Comparison of ENCODE assay signal across 21 cellular contexts in the genomic region with DNA sequence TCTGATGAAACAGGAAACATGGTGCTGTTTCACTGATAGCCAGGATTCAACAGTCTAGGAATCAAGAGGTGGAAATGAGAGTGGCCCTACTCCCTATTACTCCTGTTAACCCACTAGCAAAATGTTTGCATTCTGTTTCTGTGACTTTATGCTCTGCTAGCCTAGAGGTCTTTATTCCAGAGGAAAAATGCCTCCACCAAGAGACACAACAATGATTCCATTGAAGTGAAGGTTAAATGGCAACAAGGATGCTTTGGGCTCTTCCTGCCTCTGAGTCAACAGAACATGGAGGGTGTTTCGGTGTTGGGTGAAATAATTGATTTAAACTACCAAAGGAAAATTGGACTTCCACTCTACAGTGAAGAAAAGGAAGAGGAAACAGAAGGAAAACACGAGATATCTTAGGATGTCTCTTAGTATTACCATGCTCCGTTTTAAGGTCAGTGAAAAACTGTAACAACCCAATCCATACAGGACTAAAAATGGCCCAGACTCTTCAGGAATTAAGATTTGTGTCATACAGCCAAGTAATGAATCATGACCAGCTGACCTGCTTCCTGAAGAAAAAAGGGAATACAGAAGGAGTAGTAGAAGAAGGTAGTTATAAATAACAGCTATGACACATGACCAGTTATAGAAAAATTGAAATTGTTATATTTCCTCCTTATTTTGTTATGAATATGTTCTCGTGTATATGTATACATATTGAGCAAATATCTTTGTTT.
DNase-seq lines count a peak whose midpoint lies in the region; ATAC-seq, FAIRE-seq and TF ChIP-seq lines count a peak whose summit lies in the region.
"Had no signal": no experiment of that assay in that cellular context is flagged by ENCODE, and none has a peak within 500 bp of the region (broad histone marks: within the 10 kb centered on the region; RNA-seq: fewer than 3 reads in every experiment).

No MANE protein-coding gene starts in this region.

- no peak for TF ChIP-seq EP300 in K562 (IDR thresholded peaks at IDR 0.05; ENCODE audit: low read length)

- BruUV-seq in K562 (replicated peaks; lab: Mats Ljungman, UMichigan): no TSS peak

- in situ Hi-C loops in K562 (cut with MboI): no loop called here

- no peak overlapping the region for H3K27ac ChIP-seq in K562 (ENCODE audit: extremely low read depth, low read depth, low read length)
- H3K27ac ChIP-seq: A549, C4-2B, GM23248 had no signal

- no peak overlapping the region for H3K9ac ChIP-seq in K562 (ENCODE audit: insufficient read depth in 1 of 2, low read depth in 2 of 2, low read length in 2 of 2)
- H3K9ac ChIP-seq: GM23248 had no signal

- POLR2A ChIA-PET in K562 (lab: Yijun Ruan, JAX): interaction anchor here (0.6 kb wide), 1 partner anchor 974 kb away, joined by 4 read pairs; no protein-coding TSS in a partner anchor

- no peaks in the 10 kb centered on the region for H3K9me1 ChIP-seq in K562 (ENCODE audit: control insufficient read depth, insufficient read depth, low read length)

- H3K79me2 ChIP-seq in K562 (ENCODE audit: control insufficient read depth, insufficient read depth, low read length): no peaks in the 10 kb centered on the region

- no peak for TF ChIP-seq RAD21 in K562 (CRISPR knock-in tag; conservative IDR thresholded peaks at IDR 0.05 in 1 of 2, IDR thresholded peaks at IDR 0.05 in 1 of 2)

- no peaks in the 10 kb centered on the region for H3K27me3 ChIP-seq in K562 (ENCODE audit: control insufficient read depth in 2 of 2, insufficient read depth in 2 of 2, low read length in 2 of 2)

- ATAC-seq in K562 (no peak), HG03469 (IDR thresholded peaks at IDR 0.05; ENCODE audit: unreplicated experiment) (no peak), HG03457 (IDR thresholded peaks at IDR 0.05; ENCODE audit: unreplicated experiment) (no peak)
- ATAC-seq: A549, HepG2 had no signal

- no peak for TF ChIP-seq CTCF in K562 (IDR thresholded peaks at IDR 0.05 in 2 of 3, conservative IDR thresholded peaks at IDR 0.05 in 1 of 3; ENCODE audit: insufficient read depth in 2 of 3, low read depth in 1 of 3, low read length in 3 of 3)

- peak; percentile 6 for FAIRE-seq in K562 (lab: Jason Lieb, UNC)
- FAIRE-seq: A549, GM12891, GM19239, HepG2 had no signal

- H2AFZ ChIP-seq in K562 (ENCODE audit: low read depth, low read length): no peak overlapping the region
- H2AFZ ChIP-seq: GM23248 had no signal

- H3K4me3 ChIP-seq in K562: no peak overlapping the region
- H3K4me3 ChIP-seq: A549, GM23248 had no signal

- intact Hi-C loops in K562 (cut with micrococcal nuclease): no loop called here

- CTCF ChIA-PET in K562 (lab: Yijun Ruan, JAX; ENCODE audit: low intra/inter-chr PET ratio): no interaction called here

- WGBS in K562 (ENCODE audit: insufficient coverage, low coverage, missing lambda C conversion rate): 90% methylated on average over 3 of the region's 4 CpGs

- H3K36me3 ChIP-seq in K562 (ENCODE audit: control insufficient read depth, insufficient read depth, low read length): peaks cover 12% of the 10 kb centered on the region; the same call in 2 of the 3 replicates

- no peaks in the 10 kb centered on the region for H3K4me1 ChIP-seq in K562 (replicated peaks in 1 of 2; ENCODE audit: control insufficient read depth in 2 of 2, insufficient read depth in 2 of 2, low read length in 2 of 2)
- H3K4me1 ChIP-seq: A549 had no signal

- H3K9me3 ChIP-seq in K562 (replicated peaks; ENCODE audit: control insufficient read depth, insufficient read depth, low read depth, low read length): no peaks in the 10 kb centered on the region
- H3K9me3 ChIP-seq: A549 had no signal

- H3K4me2 ChIP-seq in K562 (ENCODE audit: insufficient read depth, low read length): no peak overlapping the region
- H3K4me2 ChIP-seq: A549 had no signal

- no peaks in the 10 kb centered on the region for H4K20me1 ChIP-seq in K562 (replicated peaks; ENCODE audit: control insufficient read depth, insufficient read depth, low read length)

- DNase-seq in COLO829 (ENCODE audit: low spot score) (peak; percentile 41), NCI-H226 (peak; percentile 41), K562 (ENCODE audit: extremely low read depth in 1 of 4, low spot score in 3 of 4) (no peak), NCI-H446 treated with DMSO at 0.1 percent for 48 hours (lab: John Stamatoyannopoulos, UW) (no peak)
- no peak for DNase-seq in stimulated activated CD4-positive, alpha-beta T cell treated with anti-CD3 and anti-CD28 coated beads, Interleukin-4, amount 100 ng/mL, for 24 hours
- DNase-seq: AML-193, COR-L47, DMS 273 treated with DMSO at 0.1 percent for 48 hours, DMS53, DND-41, EL, GM23248, HCEC 1CT, KG1 had no signal

- TF ChIP-seq POLR2A in K562 (conservative IDR thresholded peaks at IDR 0.05): no peak

TF ChIP-seq in K562, 482 proteins besides CTCF, POLR2A, EP300 and RAD21:
- no peak for TF ChIP-seq ATF7 (IDR thresholded peaks at IDR 0.05)
- TF ChIP-seq ZNF239 (CRISPR knock-in tag; IDR thresholded peaks at IDR 0.05): no peak
- no peak for TF ChIP-seq E2F6 (IDR thresholded peaks at IDR 0.05; ENCODE audit: borderline replicate concordance in 1 of 2, extremely low read depth in 1 of 2, insufficient read depth in 1 of 2, insufficient read length in 1 of 2, low read depth in 1 of 2, low read length in 1 of 2, poor library complexity in 1 of 2, severe bottlenecking in 1 of 2)
- no peak for TF ChIP-seq PKNOX1 (IDR thresholded peaks at IDR 0.05)
- TF ChIP-seq MTA2 (IDR thresholded peaks at IDR 0.05; ENCODE audit: low read depth): no peak

Comparison
In these comparisons a context has a peak if more than half of its experiments do, and no peak if none do; other contexts are left out.
1. DNase-seq: peak in COLO829 (single experiment) and NCI-H226 (single experiment); none in K562 (0 of 4), stimulated activated CD4-positive, alpha-beta T cell treated with anti-CD3 and anti-CD28 coated beads, Interleukin-4, amount 100 ng/mL, for 24 hours (single experiment) and NCI-H446 treated with DMSO at 0.1 percent for 48 hours (single experiment).